In the genomic region with DNA sequence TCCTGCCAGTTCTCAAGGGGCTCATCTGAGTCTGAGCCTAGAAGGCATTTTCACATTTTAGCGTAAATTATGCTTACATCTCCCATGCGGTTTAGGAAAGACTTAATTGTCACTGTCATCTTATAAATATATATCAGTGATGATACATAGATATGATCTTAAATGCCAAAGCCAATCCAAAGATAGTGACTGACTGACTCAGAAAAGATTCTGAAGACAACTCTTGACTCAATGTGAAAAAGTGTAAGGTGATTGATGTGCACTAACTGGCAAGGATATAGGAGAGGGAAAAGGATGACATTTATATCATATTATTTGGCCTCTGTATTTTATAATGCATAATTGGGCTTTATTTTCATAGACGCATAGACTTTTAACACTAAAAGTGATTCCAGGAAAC, we compare ENCODE assay signal across 29 cellular contexts.
"Had no signal": no experiment of that assay in that cellular context is flagged by ENCODE, and none has a peak within 500 bp of the region (broad histone marks: within the 10 kb centered on the region; RNA-seq: fewer than 3 reads in every experiment).

No MANE protein-coding gene starts in this region.

- H3K36me3 Mint-ChIP-seq: activated naive CD4-positive, alpha-beta T cell treated with anti-CD3 and anti-CD28 coated beads, Interleukin-2, amount 50 U/mL, for 24 hours; brain; natural killer cell treated with Interleukin-12 subunit alpha and Interleukin-12 subunit beta and Interleukin-15 and Interleukin-18, amount 100 ng/mL, for 72 hours; stimulated activated memory B cell treated with anti-CD40 and anti-IgM and Interleukin-4, amounts not matched to agents 10 μg/mL and 1 μg/mL and 100 μg/mL, for 72 hours had no signal

- DNase-seq: activated CD4-positive, alpha-beta memory T cell treated with anti-CD3 and anti-CD28 coated beads, Interleukin-2, amount 10 ng/mL, durations not matched to agents 7 days and 5 days; activated CD4-positive, alpha-beta T cell treated with anti-CD3 and anti-CD28 coated beads, Interleukin-2, amount 10 ng/mL, durations not matched to agents 24 days and 14 days; activated CD4-positive, CD25-positive, alpha-beta regulatory T cell; activated CD8-positive, alpha-beta memory T cell treated with anti-CD3 and anti-CD28 coated beads, Interleukin-2, amount 10 ng/mL, durations not matched to agents 7 days and 5 days; activated gamma-delta T cell treated with Interleukin-2 at 50 U/mL for 16 hours; adrenal gland; aorta; cortex of kidney; effector memory CD8-positive, alpha-beta T cell; erythroblast; islet precursor cell; left ventricle myocardium superior; mucosa of descending colon; pancreas; retina; small intestine; stimulated activated CD4-positive, alpha-beta T cell treated with anti-CD3 and anti-CD28 coated beads, Interleukin-4, amount 100 ng/mL, for 24 hours; tibial artery; upper lobe of right lung had no signal

- H3K4me1 ChIP-seq: adrenal gland, gastroesophageal sphincter, pancreas, prostate gland, tibial artery, upper lobe of right lung had no signal

- H3K4me1 Mint-ChIP-seq: brain had no signal

- H3K27me3 ChIP-seq: adrenal gland, gastroesophageal sphincter, hepatocyte, neutrophil, pancreas, suprapubic skin, tibial artery, upper lobe of right lung had no signal

- H3K27ac ChIP-seq: adrenal gland, gastroesophageal sphincter, hepatocyte, neutrophil, pancreas, prostate gland, suprapubic skin, tibial artery, upper lobe of right lung had no signal

- H3K9me3 ChIP-seq: adrenal gland, gastroesophageal sphincter, mucosa of descending colon, neutrophil, pancreas, prostate gland, suprapubic skin, tibial artery, upper lobe of right lung had no signal

- H3K4me3 ChIP-seq: adrenal gland, gastroesophageal sphincter, hepatocyte, mucosa of descending colon, pancreas, prostate gland, suprapubic skin, tibial artery, upper lobe of right lung had no signal

- H3K79me2 ChIP-seq: hepatocyte had no signal

- H3K4me2 ChIP-seq: hepatocyte had no signal

- H2AFZ ChIP-seq: hepatocyte had no signal

- ATAC-seq: activated CD8-positive, alpha-beta memory T cell treated with anti-CD3 and anti-CD28 coated beads, Interleukin-2, amount 10 ng/mL, durations not matched to agents 7 days and 5 days; effector memory CD8-positive, alpha-beta T cell; gastroesophageal sphincter; left ventricle myocardium superior; mucosa of descending colon; pancreas; sciatic nerve; stimulated activated memory B cell treated with anti-CD40 and anti-IgM and Interleukin-4, amounts not matched to agents 10 μg/mL and 1 μg/mL and 100 μg/mL, for 72 hours; upper lobe of right lung had no signal

- H3K27ac Mint-ChIP-seq: activated CD4-positive, alpha-beta memory T cell treated with anti-CD3 and anti-CD28 coated beads, Interleukin-2, amount 10 ng/mL, durations not matched to agents 7 days and 5 days; activated CD4-positive, alpha-beta T cell treated with anti-CD3 and anti-CD28 coated beads, Interleukin-2, amount 10 ng/mL, durations not matched to agents 24 days and 14 days; activated CD8-positive, alpha-beta memory T cell treated with anti-CD3 and anti-CD28 coated beads, Interleukin-2, amount 10 ng/mL, durations not matched to agents 7 days and 5 days; activated naive CD4-positive, alpha-beta T cell treated with anti-CD3 and anti-CD28 coated beads, Interleukin-2, amount 50 U/mL, for 24 hours; brain; effector memory CD8-positive, alpha-beta T cell; natural killer cell treated with Interleukin-12 subunit alpha and Interleukin-12 subunit beta and Interleukin-15 and Interleukin-18, amount 100 ng/mL, for 72 hours; stimulated activated memory B cell treated with anti-CD40 and anti-IgM and Interleukin-4, amounts not matched to agents 10 μg/mL and 1 μg/mL and 100 μg/mL, for 72 hours had no signal

- H3K27me3 Mint-ChIP-seq: activated CD4-positive, alpha-beta memory T cell treated with anti-CD3 and anti-CD28 coated beads, Interleukin-2, amount 10 ng/mL, durations not matched to agents 7 days and 5 days; activated CD4-positive, alpha-beta T cell treated with anti-CD3 and anti-CD28 coated beads, Interleukin-2, amount 10 ng/mL, durations not matched to agents 24 days and 14 days; activated CD8-positive, alpha-beta memory T cell treated with anti-CD3 and anti-CD28 coated beads, Interleukin-2, amount 10 ng/mL, durations not matched to agents 7 days and 5 days; activated naive CD4-positive, alpha-beta T cell treated with anti-CD3 and anti-CD28 coated beads, Interleukin-2, amount 50 U/mL, for 24 hours; brain; effector memory CD8-positive, alpha-beta T cell; natural killer cell treated with Interleukin-12 subunit alpha and Interleukin-12 subunit beta and Interleukin-15 and Interleukin-18, amount 100 ng/mL, for 72 hours; stimulated activated memory B cell treated with anti-CD40 and anti-IgM and Interleukin-4, amounts not matched to agents 10 μg/mL and 1 μg/mL and 100 μg/mL, for 72 hours had no signal

- H3K4me3 Mint-ChIP-seq: activated CD4-positive, alpha-beta memory T cell treated with anti-CD3 and anti-CD28 coated beads, Interleukin-2, amount 10 ng/mL, durations not matched to agents 7 days and 5 days; activated CD4-positive, alpha-beta T cell treated with anti-CD3 and anti-CD28 coated beads, Interleukin-2, amount 10 ng/mL, durations not matched to agents 24 days and 14 days; activated CD8-positive, alpha-beta memory T cell treated with anti-CD3 and anti-CD28 coated beads, Interleukin-2, amount 10 ng/mL, durations not matched to agents 7 days and 5 days; activated naive CD4-positive, alpha-beta T cell treated with anti-CD3 and anti-CD28 coated beads, Interleukin-2, amount 50 U/mL, for 24 hours; brain; effector memory CD8-positive, alpha-beta T cell; natural killer cell treated with Interleukin-12 subunit alpha and Interleukin-12 subunit beta and Interleukin-15 and Interleukin-18, amount 100 ng/mL, for 72 hours; stimulated activated memory B cell treated with anti-CD40 and anti-IgM and Interleukin-4, amounts not matched to agents 10 μg/mL and 1 μg/mL and 100 μg/mL, for 72 hours had no signal

- H3K9me3 Mint-ChIP-seq: activated CD4-positive, alpha-beta memory T cell treated with anti-CD3 and anti-CD28 coated beads, Interleukin-2, amount 10 ng/mL, durations not matched to agents 7 days and 5 days; activated naive CD4-positive, alpha-beta T cell treated with anti-CD3 and anti-CD28 coated beads, Interleukin-2, amount 50 U/mL, for 24 hours; brain; effector memory CD8-positive, alpha-beta T cell; stimulated activated memory B cell treated with anti-CD40 and anti-IgM and Interleukin-4, amounts not matched to agents 10 μg/mL and 1 μg/mL and 100 μg/mL, for 72 hours had no signal

- H3K36me3 ChIP-seq: adrenal gland, gastroesophageal sphincter, neutrophil, pancreas, prostate gland, suprapubic skin, tibial artery, upper lobe of right lung had no signal
